Comparison of ENCODE assay signal across 26 cellular contexts in the genomic region with DNA sequence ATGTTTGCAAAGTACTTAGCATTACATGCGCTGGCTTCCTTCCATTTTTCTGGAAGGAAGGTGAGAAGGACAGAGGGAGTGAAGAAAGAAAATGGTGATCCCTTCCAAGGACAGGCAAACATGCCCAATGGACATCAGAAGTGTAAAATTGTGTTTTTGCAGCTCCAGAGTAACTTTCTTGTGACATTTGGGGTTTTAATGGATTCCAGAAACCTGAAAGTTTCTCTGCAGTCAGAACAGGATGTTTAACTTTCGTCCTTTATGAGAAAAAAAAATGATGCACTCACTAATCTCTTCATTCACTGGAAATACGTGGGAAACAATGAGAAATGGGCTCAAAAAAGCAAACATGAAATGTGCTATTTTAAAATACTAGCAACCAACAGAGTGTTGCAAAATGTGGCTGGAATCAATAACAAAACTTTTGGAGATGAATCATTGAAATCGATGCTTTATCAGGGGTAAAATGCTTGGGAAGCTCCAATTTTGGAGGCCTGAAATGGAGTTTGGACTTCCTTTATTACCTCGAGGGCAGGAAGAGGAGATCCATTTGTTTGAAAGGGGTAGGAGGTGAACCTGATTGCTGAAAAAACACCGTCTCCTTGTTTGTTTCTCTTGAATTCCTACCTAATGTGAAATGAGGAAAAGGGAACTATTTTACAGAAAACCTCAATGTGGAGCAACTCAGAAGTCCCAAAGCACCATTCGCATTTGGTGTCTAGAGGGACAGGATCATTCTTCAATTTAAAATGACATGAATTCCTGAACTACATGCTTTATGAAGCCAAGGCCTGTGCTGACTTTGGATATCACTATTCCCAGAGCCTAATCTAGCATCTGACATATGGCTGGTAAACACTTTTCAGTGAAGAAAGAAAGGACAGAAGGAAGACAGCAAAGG.
"Had no signal": no experiment of that assay in that cellular context is flagged by ENCODE, and none has a peak within 500 bp of the region (broad histone marks: within the 10 kb centered on the region; RNA-seq: fewer than 3 reads in every experiment).

No MANE protein-coding gene starts in this region.

- H3K9me3 ChIP-seq: colonic mucosa, gastroesophageal sphincter, lower lobe of right lung, neutrophil, pancreas, right lobe of liver, suprapubic skin had no signal

- FAIRE-seq: pancreas, small intestine had no signal

- H3K36me3 Mint-ChIP-seq: immature natural killer cell; natural killer cell; stimulated activated naive B cell treated with anti-CD40 and anti-IgM and Interleukin-4, amounts not matched to agents 10 μg/mL and 1 μg/mL and 100 μg/mL, for 72 hours had no signal

- H3K27me3 Mint-ChIP-seq: dendritic cell treated with granulocyte-macrophage colony-stimulating factor and Interleukin-4, amounts not matched to agents 40 ng/mL and 50 ng/mL, for 4 days had no signal

- H3K4me3 ChIP-seq: colonic mucosa, gastroesophageal sphincter, heart left ventricle, lower lobe of right lung, pancreas, right lobe of liver, suprapubic skin had no signal

- H3K4me1 Mint-ChIP-seq: immature natural killer cell; natural killer cell; neural crest cell; stimulated activated naive B cell treated with anti-CD40 and anti-IgM and Interleukin-4, amounts not matched to agents 10 μg/mL and 1 μg/mL and 100 μg/mL, for 72 hours had no signal

- H3K27ac ChIP-seq: colonic mucosa, epithelial cell of prostate, foreskin keratinocyte, gastroesophageal sphincter, heart left ventricle, lower lobe of right lung, neutrophil, pancreas, right lobe of liver, suprapubic skin had no signal

- H3K27me3 ChIP-seq: colonic mucosa, foreskin keratinocyte, gastroesophageal sphincter, heart left ventricle, neutrophil, pancreas, right lobe of liver, suprapubic skin had no signal

- H3K4me1 ChIP-seq: colonic mucosa, lower lobe of right lung, suprapubic skin had no signal

- H3K9me3 Mint-ChIP-seq: dendritic cell treated with granulocyte-macrophage colony-stimulating factor and Interleukin-4, amounts not matched to agents 40 ng/mL and 50 ng/mL, for 4 days; immature natural killer cell; natural killer cell; neural crest cell; stimulated activated naive B cell treated with anti-CD40 and anti-IgM and Interleukin-4, amounts not matched to agents 10 μg/mL and 1 μg/mL and 100 μg/mL, for 72 hours; stimulated activated naive CD8-positive, alpha-beta T cell treated with anti-CD3 and anti-CD28 coated beads, Interleukin-15, Interleukin-2, amounts not matched to agents 100 ng/mL and 50 ng/mL, for 24 hours had no signal

- DNase-seq: colonic mucosa; effector CD8-positive, alpha-beta T cell; endodermal cell; foreskin keratinocyte; heart left ventricle; hippocampal formation; immature natural killer cell; islet precursor cell; left ventricle myocardium superior; lower lobe of right lung; natural killer cell; pancreas; right lobe of liver; stimulated activated CD4-positive, alpha-beta T cell treated with anti-CD3 and anti-CD28 coated beads, Interleukin-15, amount 100 ng/mL, for 24 hours; stimulated activated CD4-positive, alpha-beta T cell treated with anti-CD3 and anti-CD28 coated beads, Interleukin-2, amount 100 ng/mL, for 48 hours; stimulated activated naive B cell treated with anti-CD40 and anti-IgM and Interleukin-4, amounts not matched to agents 10 μg/mL and 1 μg/mL and 100 μg/mL, for 72 hours; trophoblast cell had no signal

- ATAC-seq: esophagus mucosa; foreskin keratinocyte; gastroesophageal sphincter; heart left ventricle; left ventricle myocardium superior; lower lobe of right lung; natural killer cell; stimulated activated naive B cell treated with anti-CD40 and anti-IgM and Interleukin-4, amounts not matched to agents 10 μg/mL and 1 μg/mL and 100 μg/mL, for 72 hours had no signal

- H3K27ac Mint-ChIP-seq: dendritic cell treated with granulocyte-macrophage colony-stimulating factor and Interleukin-4, amounts not matched to agents 40 ng/mL and 50 ng/mL, for 4 days; endodermal cell; immature natural killer cell; natural killer cell; stimulated activated naive B cell treated with anti-CD40 and anti-IgM and Interleukin-4, amounts not matched to agents 10 μg/mL and 1 μg/mL and 100 μg/mL, for 72 hours; stimulated activated naive CD8-positive, alpha-beta T cell treated with anti-CD3 and anti-CD28 coated beads, Interleukin-15, Interleukin-2, amounts not matched to agents 100 ng/mL and 50 ng/mL, for 24 hours had no signal

- H3K4me3 Mint-ChIP-seq: dendritic cell treated with granulocyte-macrophage colony-stimulating factor and Interleukin-4, amounts not matched to agents 40 ng/mL and 50 ng/mL, for 4 days; endodermal cell; immature natural killer cell; natural killer cell; neural crest cell; stimulated activated naive B cell treated with anti-CD40 and anti-IgM and Interleukin-4, amounts not matched to agents 10 μg/mL and 1 μg/mL and 100 μg/mL, for 72 hours; stimulated activated naive CD8-positive, alpha-beta T cell treated with anti-CD3 and anti-CD28 coated beads, Interleukin-15, Interleukin-2, amounts not matched to agents 100 ng/mL and 50 ng/mL, for 24 hours had no signal

- H3K36me3 ChIP-seq: colonic mucosa, gastroesophageal sphincter, heart left ventricle, lower lobe of right lung, neutrophil, pancreas, right lobe of liver, suprapubic skin had no signal
